ENCODE assay signal across 8 cellular contexts in genomic region chr14:102086972-102087761, GRCh38.
DNase-seq lines count a peak whose midpoint lies in the region; ATAC-seq and TF ChIP-seq lines count a peak whose summit lies in the region.

TSS of gene HSP90AA1 (minus strand) at chr14:102087044. CDS start at chr14:102086378, 666 bp downstream.

- no peak for TF ChIP-seq CTCF in AG09309 (IDR thresholded peaks at IDR 0.05; ENCODE audit: control insufficient read depth, insufficient read depth, low read depth, low read length, missing control alignments)

- ATAC-seq in GM19023 (IDR thresholded peaks at IDR 0.05; ENCODE audit: unreplicated experiment) (peak; percentile 78), HG03196 (IDR thresholded peaks at IDR 0.05; ENCODE audit: unreplicated experiment) (peak; percentile 70)

- H3K27ac ChIP-seq in caudate nucleus (ENCODE audit: low read depth, low read length): peak within 1 kb of the TSS; percentile 100

- DNase-seq in AG09309 (ENCODE audit: low read depth) (peak; percentile 58), NCI-H345 treated with DMSO at 0.1 percent for 48 hours (lab: John Stamatoyannopoulos, UW; ENCODE audit: unreplicated experiment) (peak; percentile 90), caudate nucleus (lab: John Stamatoyannopoulos, UW) (peak in 60 of 61 donors; percentile 62 to 100 (median 87)), islet precursor cell (peak; percentile 95)
- peak; percentile 91 to 95 (median 92) for DNase-seq in activated CD4-positive, CD25-positive, alpha-beta regulatory T cell (lab: John Stamatoyannopoulos, UW)
- DNase-seq in stimulated activated CD4-positive, alpha-beta T cell treated with anti-CD3 and anti-CD28 coated beads, Interleukin-12 subunit alpha, Interleukin-12 subunit beta, amount 100 ng/mL, for 4 hours: peak; percentile 99

- peak within 1 kb of the TSS; percentile 57 for H3K4me3 ChIP-seq in AG09309 (ENCODE audit: control insufficient read depth, low read depth, low read length)

Comparison
In these comparisons a context has a peak if more than half of its experiments do, and no peak if none do; other contexts are left out.
1. Peak in every context shown above with its lines: DNase-seq, ATAC-seq, H3K4me3 ChIP-seq and H3K27ac ChIP-seq.